Comparison of ENCODE assay signal across 8 cellular contexts in the genomic region with DNA sequence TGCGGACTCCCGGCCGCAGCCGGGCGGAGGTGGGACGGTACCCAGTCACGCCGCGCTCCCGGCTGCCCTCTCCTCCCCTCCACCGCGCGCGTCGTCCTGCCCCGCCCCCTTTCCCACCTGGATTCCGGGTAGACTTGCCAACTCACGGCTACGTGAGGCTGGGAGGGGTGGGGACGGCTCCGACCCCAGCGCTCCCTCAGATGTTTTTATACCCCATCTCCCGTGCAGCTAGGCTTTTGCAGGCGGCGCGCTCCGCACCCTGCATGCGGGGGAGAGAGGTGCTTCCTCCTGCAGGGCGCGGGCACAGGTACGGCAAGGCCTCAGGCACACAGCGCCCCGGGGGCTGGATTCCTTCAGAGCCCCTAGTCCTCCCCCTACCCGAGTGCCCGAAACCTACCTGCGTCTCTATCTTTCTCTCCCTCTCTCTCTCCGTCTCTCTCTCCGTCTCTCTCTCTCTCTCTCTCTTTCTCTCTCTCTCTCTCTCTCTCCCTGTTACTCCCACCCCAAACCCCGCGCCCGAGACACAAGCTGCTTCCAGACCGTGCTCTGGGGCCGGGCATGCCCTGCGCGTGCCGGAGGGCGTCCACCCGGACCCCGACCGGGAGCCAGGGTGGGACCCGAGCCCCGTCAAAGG. TPM values are rescaled to one million over a fixed set of nuclear protein-coding genes. Genes with fewer than 3 reads are reported as not detected.
DNase-seq lines count a peak whose midpoint lies in the region; ATAC-seq and TF ChIP-seq lines count a peak whose summit lies in the region.

No MANE protein-coding gene starts in this region.

- ATAC-seq in GM19467 (IDR thresholded peaks at IDR 0.05; ENCODE audit: unreplicated experiment) (no peak), GM18909 (IDR thresholded peaks at IDR 0.05; ENCODE audit: poor library complexity, unreplicated experiment) (no peak), GM19463 (IDR thresholded peaks at IDR 0.05; ENCODE audit: unreplicated experiment) (no peak)

- no peak for TF ChIP-seq POLR2A in suprapubic skin (IDR thresholded peaks at IDR 0.05)

- TF ChIP-seq CTCF in C4-2B (conservative IDR thresholded peaks at IDR 0.05) (no peak), ascending aorta (IDR thresholded peaks at IDR 0.05) (no peak), suprapubic skin (IDR thresholded peaks at IDR 0.05) (no peak)

- H3K27me3 ChIP-seq in ascending aorta (peaks cover 4% of the 10 kb centered on the region), suprapubic skin (peaks cover 3% of the 10 kb centered on the region)

- 1% methylated on average over 32 of the region's 52 CpGs for WGBS in suprapubic skin

- H3K27ac ChIP-seq in C4-2B: peak overlapping the region; percentile 91
- peak overlapping the region in 1 of 2 donors; percentile 27 for H3K27ac ChIP-seq in ascending aorta
- H3K27ac ChIP-seq in suprapubic skin: peak overlapping the region; percentile 95

- intact Hi-C loops in ascending aorta (cut with DNase I): no loop called here

- no peak for TF ChIP-seq EP300 in suprapubic skin (IDR thresholded peaks at IDR 0.05)

- H3K4me3 ChIP-seq in ascending aorta (peak overlapping the region; percentile 48 to 66), suprapubic skin (peak overlapping the region; percentile 81)

- H3K4me1 ChIP-seq in ascending aorta: peaks cover 21 to 24% of the 10 kb centered on the region in 2 donors
- H3K4me1 ChIP-seq in suprapubic skin: peaks cover 77% of the 10 kb centered on the region

- no peaks in the 10 kb centered on the region for H3K9me3 ChIP-seq in ascending aorta
- H3K9me3 ChIP-seq in suprapubic skin: no peaks in the 10 kb centered on the region

- DNase-seq in NCI-H2029 (lab: John Stamatoyannopoulos, UW): peak; percentile 71
- DNase-seq in ascending aorta (ENCODE audit: low spot score in 2 of 2): no peak
- DNase-seq in kidney tubule cell (ENCODE audit: low spot score): peak; percentile 82
- DNase-seq in suprapubic skin (ENCODE audit: low spot score in 2 of 2): no peak

- H3K36me3 ChIP-seq in ascending aorta (no peaks in the 10 kb centered on the region), suprapubic skin (no peaks in the 10 kb centered on the region)

RNA-seq across cellular contexts. Expression of a gene that starts 1.9 kb away (rescaled TPM):
- total RNA-seq in ascending aorta (8.9 TPM), suprapubic skin (10 to 100 TPM; 10.5 to 20.6 (median 12.0) TPM)

Comparison
In these comparisons a context has a peak if more than half of its experiments do, and no peak if none do; other contexts are left out.
1. DNase-seq: peak in NCI-H2029 (single experiment) and kidney tubule cell (single experiment); none in ascending aorta (0 of 2) and suprapubic skin (0 of 2).